8 cellular contexts compared by ENCODE assay signal in the genomic region with DNA sequence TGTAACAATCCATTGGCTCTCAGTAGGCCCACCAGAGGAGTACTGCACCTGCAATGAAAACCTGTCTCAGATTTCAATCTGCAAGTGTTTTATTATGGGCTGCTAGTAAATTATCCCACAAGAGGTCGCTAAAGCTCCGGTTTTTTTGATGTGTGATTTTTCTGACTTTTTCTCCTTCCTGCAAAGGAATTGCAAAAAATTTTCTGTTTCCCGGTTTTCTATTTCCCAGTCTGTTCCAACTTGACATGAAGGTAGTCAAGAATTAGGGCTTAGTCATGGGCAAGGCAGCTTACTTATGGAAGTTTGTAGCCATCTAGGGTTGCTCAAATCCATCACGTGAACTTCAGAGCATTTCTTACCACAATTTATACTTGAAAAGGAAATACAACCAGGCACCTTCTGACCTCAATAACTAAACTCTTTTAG. TPM values are rescaled to one million over a fixed set of nuclear protein-coding genes. Genes with fewer than 3 reads are reported as not detected.
A peak's percentile ranks its signal among the peaks of the same experiment; 100 is the strongest.
DNase-seq lines count a peak whose midpoint lies in the region; ATAC-seq and TF ChIP-seq lines count a peak whose summit lies in the region.

No MANE protein-coding gene starts in this region.

- peak; percentile 51 to 85 (median 75) for TF ChIP-seq CTCF in heart right ventricle (IDR thresholded peaks at IDR 0.05)
- peak; percentile 88 for TF ChIP-seq CTCF in KMS-11 (conservative IDR thresholded peaks at IDR 0.05; ENCODE audit: low read depth, low read length)
- TF ChIP-seq CTCF in RWPE2 (IDR thresholded peaks at IDR 0.05; ENCODE audit: poor library complexity, severe bottlenecking): peak; percentile 81
- peak; percentile 69 for TF ChIP-seq CTCF in endothelial cell (IDR thresholded peaks at IDR 0.05; ENCODE audit: unreplicated experiment)
- TF ChIP-seq CTCF in nephron (IDR thresholded peaks at IDR 0.05; ENCODE audit: unreplicated experiment in 3 of 3): peak; percentile 69 to 78 (median 71)

- H2AFZ ChIP-seq in KMS-11 (ENCODE audit: low read depth): peak overlapping the region; percentile 57; the same call in 1 of the 2 replicates

- H3K4me3 ChIP-seq in heart right ventricle (no peak overlapping the region), KMS-11 (IDR thresholded peaks at IDR 0.05; ENCODE audit: insufficient read depth, low read depth, low read length) (no peak overlapping the region), RWPE2 (ENCODE audit: severe bottlenecking) (no peak overlapping the region)

- no peaks in the 10 kb centered on the region for H4K20me1 ChIP-seq in KMS-11 (ENCODE audit: insufficient read depth)

- H3K79me2 ChIP-seq in KMS-11 (ENCODE audit: insufficient read depth, low read depth): no peaks in the 10 kb centered on the region

- H3K4me3 Mint-ChIP-seq in endothelial cell (ENCODE audit: unreplicated experiment): no peak overlapping the region
- H3K4me3 Mint-ChIP-seq in nephron: no peak overlapping the region

- no peaks in the 10 kb centered on the region for H3K9me3 Mint-ChIP-seq in endothelial cell (ENCODE audit: unreplicated experiment)
- no peaks in the 10 kb centered on the region for H3K9me3 Mint-ChIP-seq in nephron

- peak in 1 of 2 donors; percentile 12 for DNase-seq in heart right ventricle
- no peak for DNase-seq in cardiac septum (ENCODE audit: low spot score)
- DNase-seq in RWPE2 (ENCODE audit: low spot score): no peak
- peak; percentile 15 for DNase-seq in endothelial cell (ENCODE audit: low spot score)

- 0 out of 2 replicates have a peak overlapping the region, but pooled peaks have one; percentile 21 for H3K4me2 ChIP-seq in KMS-11

- H3K27ac Mint-ChIP-seq in endothelial cell (ENCODE audit: unreplicated experiment): no peak overlapping the region
- peak overlapping the region; percentile 65 to 76 (median 71) for H3K27ac Mint-ChIP-seq in nephron

- ATAC-seq in heart right ventricle (peak in 2 of 8 donors; percentile 48 to 49), RWPE2 (ENCODE audit: low read depth) (peak; percentile 66), GM21381 (IDR thresholded peaks at IDR 0.05; ENCODE audit: unreplicated experiment) (no peak), GM18511 (IDR thresholded peaks at IDR 0.05; ENCODE audit: unreplicated experiment) (no peak)

- no peak overlapping the region for H3K9ac ChIP-seq in KMS-11

- WGBS in heart right ventricle, 2 donors: 8 to 10% methylated on average over 4 of the region's 4 CpGs

- H3K36me3 Mint-ChIP-seq in endothelial cell (ENCODE audit: low read depth, unreplicated experiment) (no peaks in the 10 kb centered on the region), nephron (ENCODE audit: low read depth) (no peaks in the 10 kb centered on the region)

- H3K4me1 ChIP-seq in heart right ventricle (peaks cover 0 to 20% (median 0%) of the 10 kb centered on the region in 9 donors), KMS-11 (ENCODE audit: low read depth, poor library complexity, severe bottlenecking) (peaks cover 20% of the 10 kb centered on the region), RWPE2 (ENCODE audit: insufficient read depth, poor library complexity, severe bottlenecking) (peaks cover 14% of the 10 kb centered on the region)

- H3K9me3 ChIP-seq in heart right ventricle: no peaks in the 10 kb centered on the region
- peaks cover 3% of the 10 kb centered on the region for H3K9me3 ChIP-seq in RWPE2 (ENCODE audit: severe bottlenecking)

- intact Hi-C loops in heart right ventricle (cut with DNase I) (loop anchor here in 9 of 10 donors (1.0 to 10.0 kb wide), 13 partner anchors 219 to 781 kb away; no protein-coding TSS in a partner anchor), cardiac septum (cut with DNase I) (loop anchor here (2.0 to 10.0 kb wide), 3 partner anchors 369 to 779 kb away; no protein-coding TSS in a partner anchor)

- H3K27me3 Mint-ChIP-seq in endothelial cell (ENCODE audit: unreplicated experiment) (peaks cover 2% of the 10 kb centered on the region), nephron (ENCODE audit: low read depth) (no peaks in the 10 kb centered on the region)

- H3K36me3 ChIP-seq in heart right ventricle (no peaks in the 10 kb centered on the region), KMS-11 (ENCODE audit: insufficient read depth) (no peaks in the 10 kb centered on the region), RWPE2 (ENCODE audit: low read depth) (no peaks in the 10 kb centered on the region)

- H3K27me3 ChIP-seq in heart right ventricle: no peaks in the 10 kb centered on the region
- H3K27me3 ChIP-seq in KMS-11 (ENCODE audit: insufficient read depth, low read depth): no peaks in the 10 kb centered on the region
- no peaks in the 10 kb centered on the region for H3K27me3 ChIP-seq in RWPE2 (ENCODE audit: insufficient read depth, poor library complexity, severe bottlenecking)

- H3K4me1 Mint-ChIP-seq in endothelial cell (ENCODE audit: unreplicated experiment): peaks cover 3% of the 10 kb centered on the region
- H3K4me1 Mint-ChIP-seq in nephron: peaks cover 11% of the 10 kb centered on the region

- H3K27ac ChIP-seq in heart right ventricle (no peak overlapping the region), KMS-11 (no peak overlapping the region), RWPE2 (ENCODE audit: poor library complexity, severe bottlenecking) (no peak overlapping the region)

RNA-seq across cellular contexts. Expression of a gene that starts 38.5 kb away (rescaled TPM):
- total RNA-seq in heart right ventricle: 10 to 100 TPM in 9 of 10 donors, 1 to 10 TPM in 1; 8.2 to 15.3 (median 11.9) TPM
- polyA plus RNA-seq in heart right ventricle: 10 to 100 TPM in 1 of 2 donors, 1 to 10 TPM in 1; 4.1 to 19.8 TPM
- 13.3 TPM for total RNA-seq in cardiac septum
- total RNA-seq in endothelial cell (ENCODE audit: unreplicated experiment): 12.6 TPM
